Comparison of ENCODE assay signal across 15 cellular contexts in the genomic region with DNA sequence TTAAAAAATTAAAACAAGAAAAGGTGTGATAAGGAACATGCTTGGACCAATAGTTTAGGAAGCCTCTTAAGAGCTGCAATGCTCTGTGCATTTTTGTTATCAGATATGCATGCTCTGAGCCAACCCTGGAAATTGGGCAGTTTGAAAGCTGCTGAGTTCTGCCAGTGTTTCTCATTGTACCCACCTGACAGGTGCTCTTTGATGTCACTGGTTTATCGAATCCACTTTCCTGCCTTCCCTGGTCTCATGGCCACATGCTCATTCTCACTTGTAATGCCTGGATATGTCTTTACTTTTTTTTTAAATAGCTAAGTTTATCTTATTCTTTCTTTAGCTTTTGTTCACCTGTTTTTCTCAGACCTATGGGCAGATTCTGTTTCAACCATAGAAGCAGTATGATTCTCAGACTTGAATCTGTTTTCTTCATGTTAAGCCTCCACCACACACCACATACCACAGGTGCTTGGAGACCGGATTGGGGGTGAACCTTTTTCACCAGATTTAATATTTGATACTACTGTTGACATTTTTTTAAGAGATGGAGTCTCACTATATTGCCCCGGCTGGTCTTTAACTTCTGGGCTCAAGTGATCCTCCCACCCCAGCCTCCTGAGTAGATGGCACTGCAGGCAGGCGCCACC.
DNase-seq lines count a peak whose midpoint lies in the region; ATAC-seq, FAIRE-seq and TF ChIP-seq lines count a peak whose summit lies in the region.
"Had no signal": no experiment of that assay in that cellular context is flagged by ENCODE, and none has a peak within 500 bp of the region (broad histone marks: within the 10 kb centered on the region; RNA-seq: fewer than 3 reads in every experiment).

No MANE protein-coding gene starts in this region.

- no peak overlapping the region for H3K4me3 Mint-ChIP-seq in CD8-positive, alpha-beta memory T cell
- H3K4me3 Mint-ChIP-seq in effector memory CD8-positive, alpha-beta T cell = no peak overlapping the region
- H3K4me3 Mint-ChIP-seq in stimulated activated memory B cell treated with anti-CD40 and anti-IgM and Interleukin-4, amounts not matched to agents 10 μg/mL and 1 μg/mL and 100 μg/mL, for 72 hours = no peak overlapping the region

- H3K4me1 Mint-ChIP-seq in CD8-positive, alpha-beta memory T cell = peaks cover 7 to 18% (median 9%) of the 10 kb centered on the region in 3 donors
- peaks cover 4 to 8% of the 10 kb centered on the region in 2 donors for H3K4me1 Mint-ChIP-seq in effector memory CD8-positive, alpha-beta T cell (ENCODE audit: low read depth in 2 of 2)
- H3K4me1 Mint-ChIP-seq in stimulated activated memory B cell treated with anti-CD40 and anti-IgM and Interleukin-4, amounts not matched to agents 10 μg/mL and 1 μg/mL and 100 μg/mL, for 72 hours = peaks cover 23% of the 10 kb centered on the region

- FAIRE-seq in RCC 7860 (lab: Jason Lieb, UNC) = no peak

- no peak overlapping the region for H3K4me2 ChIP-seq in Karpas-422 (ENCODE audit: low read depth, low read length, poor library complexity, severe bottlenecking)

- DNase-seq in CD8-positive, alpha-beta memory T cell = no peak
- DNase-seq in Karpas-422 = no peak
- no peak for DNase-seq in effector memory CD8-positive, alpha-beta T cell
- DNase-seq in ascending aorta (ENCODE audit: low spot score in 2 of 2) = no peak
- no peak for DNase-seq in DMS114 treated with DMSO at 0.1 percent for 48 hours (lab: John Stamatoyannopoulos, UW; ENCODE audit: unreplicated experiment)
- no peak for DNase-seq in RCC 7860 (ENCODE audit: low spot score)
- DNase-seq: ACHN; DMS 273 treated with DMSO at 0.1 percent for 48 hours; GOT3; NCI-H1436; NCI-H2081 treated with DMSO at 0.1 percent for 48 hours; NCI-H2227 treated with DMSO at 0.1 percent for 48 hours; NCI-H526 treated with DMSO at 0.1 percent for 48 hours; NK-92 treated with Interleukin-12 subunit alpha and Interleukin-12 subunit beta, amount 100 ng/mL, for 24 hours had no signal

- intact Hi-C loops in ascending aorta (cut with DNase I) = no loop called here

- peaks cover 43% of the 10 kb centered on the region for H3K79me2 ChIP-seq in Karpas-422 (ENCODE audit: low read length)

- H3K36me3 Mint-ChIP-seq in CD8-positive, alpha-beta memory T cell = peaks cover 0 to 80% (median 11%) of the 10 kb centered on the region in 3 donors
- peaks cover 51% of the 10 kb centered on the region for H3K36me3 Mint-ChIP-seq in effector memory CD8-positive, alpha-beta T cell (ENCODE audit: insufficient read depth)
- H3K36me3 Mint-ChIP-seq in stimulated activated memory B cell treated with anti-CD40 and anti-IgM and Interleukin-4, amounts not matched to agents 10 μg/mL and 1 μg/mL and 100 μg/mL, for 72 hours = no peaks in the 10 kb centered on the region

- no peak for TF ChIP-seq CTCF in ascending aorta (IDR thresholded peaks at IDR 0.05)

- no peak overlapping the region for H3K27ac ChIP-seq in CD8-positive, alpha-beta memory T cell (ENCODE audit: low read depth, low read length)
- H3K27ac ChIP-seq in Karpas-422 (ENCODE audit: low read length) (peak overlapping the region; percentile 76), ascending aorta (no peak overlapping the region)

- H3K4me3 ChIP-seq in CD8-positive, alpha-beta memory T cell (ENCODE audit: low read length) = no peak overlapping the region
- no peak overlapping the region for H3K4me3 ChIP-seq in Karpas-422 (ENCODE audit: low read length)
- H3K4me3 ChIP-seq in ascending aorta = no peak overlapping the region

- H3K9me3 ChIP-seq in CD8-positive, alpha-beta memory T cell (ENCODE audit: low read length) = no peaks in the 10 kb centered on the region
- no peaks in the 10 kb centered on the region for H3K9me3 ChIP-seq in Karpas-422 (ENCODE audit: low read length)
- no peaks in the 10 kb centered on the region for H3K9me3 ChIP-seq in ascending aorta

- H3K27ac Mint-ChIP-seq in CD8-positive, alpha-beta memory T cell = peak overlapping the region in 5 of 8 donors; percentile 5 to 59 (median 26)
- H3K27ac Mint-ChIP-seq in effector memory CD8-positive, alpha-beta T cell = peak overlapping the region; percentile 25 to 26
- peak overlapping the region; percentile 76 for H3K27ac Mint-ChIP-seq in stimulated activated memory B cell treated with anti-CD40 and anti-IgM and Interleukin-4, amounts not matched to agents 10 μg/mL and 1 μg/mL and 100 μg/mL, for 72 hours

- peaks cover 0 to 1% of the 10 kb centered on the region in 2 donors for H3K27me3 Mint-ChIP-seq in CD8-positive, alpha-beta memory T cell
- no peaks in the 10 kb centered on the region for H3K27me3 Mint-ChIP-seq in effector memory CD8-positive, alpha-beta T cell
- no peaks in the 10 kb centered on the region for H3K27me3 Mint-ChIP-seq in stimulated activated memory B cell treated with anti-CD40 and anti-IgM and Interleukin-4, amounts not matched to agents 10 μg/mL and 1 μg/mL and 100 μg/mL, for 72 hours

- no peaks in the 10 kb centered on the region for H3K9me2 ChIP-seq in Karpas-422 (replicated peaks; ENCODE audit: insufficient read depth, low read length)

- ATAC-seq in effector memory CD8-positive, alpha-beta T cell (replicated peaks) = no peak
- no peak for ATAC-seq in stimulated activated memory B cell treated with anti-CD40 and anti-IgM and Interleukin-4, amounts not matched to agents 10 μg/mL and 1 μg/mL and 100 μg/mL, for 72 hours

- H3K27me3 ChIP-seq in CD8-positive, alpha-beta memory T cell (ENCODE audit: insufficient read depth, low read length, poor library complexity, severe bottlenecking) = no peaks in the 10 kb centered on the region
- H3K27me3 ChIP-seq in Karpas-422 (ENCODE audit: low read length) (no peaks in the 10 kb centered on the region), ascending aorta (no peaks in the 10 kb centered on the region)

- no peaks in the 10 kb centered on the region for H3K4me1 ChIP-seq in CD8-positive, alpha-beta memory T cell (ENCODE audit: insufficient read depth, low read length)
- H3K4me1 ChIP-seq in Karpas-422 (ENCODE audit: low read length) (peaks cover 92% of the 10 kb centered on the region), ascending aorta (no peaks in the 10 kb centered on the region)

- no peak overlapping the region for H2AFZ ChIP-seq in Karpas-422 (ENCODE audit: low read length)

- no peak overlapping the region for H3K9ac ChIP-seq in Karpas-422 (ENCODE audit: low read length)

- POLR2A ChIA-PET in CD8-positive, alpha-beta memory T cell (lab: Charles Lee) = interaction anchor here (0.8 kb wide), 1 partner anchor 19 kb away, joined by 3 read pairs; no protein-coding TSS in a partner anchor

- CTCF ChIA-PET in CD8-positive, alpha-beta memory T cell (lab: Charles Lee) = interaction anchor here (0.9 to 1.5 kb wide), 2 partner anchors 11 to 14 kb away, joined by 3 to 5 read pairs; no protein-coding TSS in a partner anchor

- H4K20me1 ChIP-seq in Karpas-422 (ENCODE audit: insufficient read depth, low read depth, low read length) = no peaks in the 10 kb centered on the region

- peaks cover 6% of the 10 kb centered on the region for H3K36me3 ChIP-seq in CD8-positive, alpha-beta memory T cell (ENCODE audit: insufficient read depth, low read length)
- H3K36me3 ChIP-seq in Karpas-422 (ENCODE audit: insufficient read depth, low read length) (peaks cover 3% of the 10 kb centered on the region; the same call in 1 of the 2 replicates), ascending aorta (peaks cover 0 to 13% of the 10 kb centered on the region in 2 donors)

- H3K9me3 Mint-ChIP-seq in CD8-positive, alpha-beta memory T cell = no peaks in the 10 kb centered on the region
- H3K9me3 Mint-ChIP-seq in effector memory CD8-positive, alpha-beta T cell = no peaks in the 10 kb centered on the region
- H3K9me3 Mint-ChIP-seq in stimulated activated memory B cell treated with anti-CD40 and anti-IgM and Interleukin-4, amounts not matched to agents 10 μg/mL and 1 μg/mL and 100 μg/mL, for 72 hours = no peaks in the 10 kb centered on the region

Comparison
In these comparisons a context has a peak if more than half of its experiments do, and no peak if none do; other contexts are left out.
1. H3K27ac Mint-ChIP-seq: peak in every context shown above with its lines; median percentile 76 in stimulated activated memory B cell treated with anti-CD40 and anti-IgM and Interleukin-4, amounts not matched to agents 10 μg/mL and 1 μg/mL and 100 μg/mL, for 72 hours; 26 in CD8-positive, alpha-beta memory T cell; 26 in effector memory CD8-positive, alpha-beta T cell.